Comparison of ENCODE assay signal across 1 cellular context in the genomic region with DNA sequence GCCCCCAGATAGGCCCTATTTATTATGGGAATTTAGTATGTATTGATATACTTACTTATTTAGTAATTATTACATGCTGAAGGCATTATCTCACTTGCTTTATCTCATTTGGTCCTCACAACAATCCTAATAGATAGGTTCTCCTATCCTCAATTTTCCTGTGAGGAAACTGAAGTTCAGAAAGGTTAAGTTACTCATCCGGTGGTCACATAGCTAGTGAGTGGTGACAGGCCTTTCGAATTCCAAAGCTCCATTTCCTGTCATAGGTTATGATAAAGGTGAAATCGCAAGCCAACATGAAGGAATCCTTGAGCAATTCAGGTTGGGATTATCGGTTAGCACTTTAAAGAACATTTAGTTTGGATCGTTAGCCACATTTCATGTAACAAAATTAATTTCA.
TF ChIP-seq lines count a peak whose summit lies in the region.

No MANE protein-coding gene starts in this region.

TF ChIP-seq in IMR-90, 13 proteins besides CTCF, POLR2A, EP300 and RAD21 (continued from another document):
- TF ChIP-seq CHD1 (IDR thresholded peaks at IDR 0.05; ENCODE audit: low read depth, low read length) (no peak), MXI1 (IDR thresholded peaks at IDR 0.05; ENCODE audit: borderline replicate concordance, low read depth, low read length) (no peak), NFE2L2 (IDR thresholded peaks at IDR 0.05; ENCODE audit: low read depth, low read length) (no peak), SMC3 (IDR thresholded peaks at IDR 0.05; ENCODE audit: low read depth, low read length) (no peak), MAZ (IDR thresholded peaks at IDR 0.05; ENCODE audit: borderline replicate concordance, low read depth, low read length) (no peak), FOS (IDR thresholded peaks at IDR 0.05; ENCODE audit: low read depth, low read length) (no peak), RCOR1 (IDR thresholded peaks at IDR 0.05; ENCODE audit: insufficient replicate concordance, low read length) (no peak), BHLHE40 (IDR thresholded peaks at IDR 0.05; ENCODE audit: low read depth, low read length) (no peak)
- TF ChIP-seq, protein P1, sequence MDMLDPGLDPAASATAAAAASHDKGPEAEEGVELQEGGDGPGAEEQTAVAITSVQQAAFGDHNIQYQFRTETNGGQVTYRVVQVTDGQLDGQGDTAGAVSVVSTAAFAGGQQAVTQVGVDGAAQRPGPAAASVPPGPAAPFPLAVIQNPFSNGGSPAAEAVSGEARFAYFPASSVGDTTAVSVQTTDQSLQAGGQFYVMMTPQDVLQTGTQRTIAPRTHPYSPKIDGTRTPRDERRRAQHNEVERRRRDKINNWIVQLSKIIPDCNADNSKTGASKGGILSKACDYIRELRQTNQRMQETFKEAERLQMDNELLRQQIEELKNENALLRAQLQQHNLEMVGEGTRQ (IDR thresholded peaks at IDR 0.05; ENCODE audit: low read depth, low read length): no peak
TF ChIP-seq in IMR-90: peak in this region for 0.
